Comparison of ENCODE assay signal across 8 cellular contexts in the genomic region with DNA sequence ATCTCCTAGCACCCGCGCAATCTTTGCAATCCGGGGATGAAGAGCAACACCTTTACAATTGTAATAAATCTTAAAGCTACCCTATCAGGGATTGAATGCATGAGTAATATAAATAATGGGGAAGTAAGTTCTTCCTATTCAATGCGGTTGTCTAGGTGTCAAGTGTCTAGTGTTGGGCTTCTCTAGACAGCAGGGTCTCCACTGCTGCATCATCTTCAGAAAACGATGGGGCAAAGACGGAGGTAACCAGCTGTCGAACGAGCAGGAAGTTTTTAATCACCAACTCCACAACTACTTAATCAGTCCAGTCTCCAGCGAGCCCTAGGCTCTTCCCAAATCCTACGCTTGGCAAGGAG. TPM values are rescaled to one million over a fixed set of nuclear protein-coding genes. Genes with fewer than 3 reads are reported as not detected.
DNase-seq lines count a peak whose midpoint lies in the region; ATAC-seq, FAIRE-seq and TF ChIP-seq lines count a peak whose summit lies in the region.

No MANE protein-coding gene starts in this region.

- H3K36me3 ChIP-seq in muscle layer of duodenum (ENCODE audit: control insufficient read depth in 1 of 2, insufficient read depth in 2 of 2, low read length in 2 of 2), result peaks cover 0 to 4% of the 10 kb centered on the region in 2 donors

- no peaks in the 10 kb centered on the region for H3K27me3 ChIP-seq in muscle layer of duodenum (ENCODE audit: low read depth, low read length)

- H3K9me3 ChIP-seq in muscle layer of duodenum (ENCODE audit: control insufficient read depth in 1 of 2, low read length in 2 of 2), result no peaks in the 10 kb centered on the region

- no peak for DNase-seq in GM12892 (ENCODE audit: insufficient read length)
- peak; percentile 82 to 88 for DNase-seq in Kasumi-1 (lab: John Stamatoyannopoulos, UW)
- no peak for DNase-seq in caudate nucleus (lab: John Stamatoyannopoulos, UW)
- DNase-seq in HUDEP-2 (lab: John Stamatoyannopoulos, UW; ENCODE audit: unreplicated experiment in 76 of 76), result no peak
- DNase-seq in KG1 (lab: John Stamatoyannopoulos, UW), result no peak
- DNase-seq in H4 (ENCODE audit: low spot score), result no peak

- ATAC-seq in GM21723 (IDR thresholded peaks at IDR 0.05; ENCODE audit: unreplicated experiment), result peak; percentile 29

- peak overlapping the region; percentile 85 to 100 for H3K4me3 ChIP-seq in muscle layer of duodenum (ENCODE audit: low read depth in 1 of 2, low read length in 2 of 2)

- peaks cover 7 to 26% of the 10 kb centered on the region in 2 donors for H3K4me1 ChIP-seq in muscle layer of duodenum (ENCODE audit: control insufficient read depth in 1 of 2, insufficient read depth in 2 of 2, low read length in 2 of 2)

- peak; percentile 5 for FAIRE-seq in GM12892 (lab: Jason Lieb, UNC)

- H3K27ac ChIP-seq in caudate nucleus (ENCODE audit: low read depth, low read length) (peak overlapping the region; percentile 99), muscle layer of duodenum (ENCODE audit: low read length) (peak overlapping the region; percentile 97)

- no peak for TF ChIP-seq POLR2A in GM12892 (IDR thresholded peaks at IDR 0.05; ENCODE audit: low read depth, low read length)

RNA-seq across cellular contexts. Expression of gene STAM2, which starts 0.6 kb away (rescaled TPM):
- polyA plus RNA-seq in GM12892 (2012; ENCODE audit: missing spikeins), result 12.0 TPM
- 21.6 and 23.7 TPM in 2 replicates for total RNA-seq in H4 (2014; rRNA removed; shearing (Covaris generic))

Comparison
In these comparisons a context has a peak if more than half of its experiments do, and no peak if none do; other contexts are left out.
1. DNase-seq: peak in Kasumi-1 (2 of 2); none in GM12892 (single experiment), caudate nucleus (0 of 61), HUDEP-2 (0 of 76), KG1 (single experiment) and H4 (single experiment).